In the genomic region with DNA sequence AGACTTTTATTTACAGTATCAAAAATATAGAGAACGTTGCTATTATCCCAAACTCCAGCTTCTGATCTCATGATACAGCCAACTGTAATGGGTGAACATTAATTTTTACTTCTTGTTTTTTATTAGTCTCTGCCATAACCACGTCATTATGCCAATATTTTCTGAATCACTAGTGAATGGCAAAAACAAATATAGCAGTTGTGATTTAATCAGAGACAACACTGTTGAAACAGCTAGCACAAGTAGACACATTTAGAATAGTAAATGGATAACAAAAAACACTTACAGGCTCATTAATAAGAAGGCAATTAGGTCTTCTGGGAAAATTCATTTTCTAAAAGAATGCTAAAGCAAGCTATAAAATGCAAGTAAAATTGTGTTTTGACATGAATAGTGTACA, we compare ENCODE assay signal across 1 cellular context.
TF ChIP-seq lines count a peak whose summit lies in the region.

No MANE protein-coding gene starts in this region.

TF ChIP-seq in HepG2, 621 proteins besides CTCF, POLR2A, EP300 and RAD21:
- TF ChIP-seq BCL6 (CRISPR knock-in tag; IDR thresholded peaks at IDR 0.05) (no peak), ZBTB25 (CRISPR knock-in tag; IDR thresholded peaks at IDR 0.05) (no peak), ZNF775 (CRISPR knock-in tag; IDR thresholded peaks at IDR 0.05; ENCODE audit: borderline replicate concordance) (no peak), RBM22 (optimal IDR thresholded peaks at IDR 0.05; ENCODE audit: low read length) (no peak), ZNF414 (CRISPR knock-in tag; IDR thresholded peaks at IDR 0.05) (no peak), ZNF550 (CRISPR knock-in tag; IDR thresholded peaks at IDR 0.05; ENCODE audit: borderline replicate concordance) (no peak), ZNF468 (CRISPR knock-in tag; IDR thresholded peaks at IDR 0.05) (no peak), PAWR (CRISPR knock-in tag; IDR thresholded peaks at IDR 0.05; ENCODE audit: borderline replicate concordance) (no peak), NFE2L2 (IDR thresholded peaks at IDR 0.05; ENCODE audit: low read length) (no peak), ZNF33A (CRISPR knock-in tag; IDR thresholded peaks at IDR 0.05; ENCODE audit: borderline replicate concordance) (no peak), STAT5B (CRISPR knock-in tag; IDR thresholded peaks at IDR 0.05) (no peak)
- TF ChIP-seq, protein P1, sequence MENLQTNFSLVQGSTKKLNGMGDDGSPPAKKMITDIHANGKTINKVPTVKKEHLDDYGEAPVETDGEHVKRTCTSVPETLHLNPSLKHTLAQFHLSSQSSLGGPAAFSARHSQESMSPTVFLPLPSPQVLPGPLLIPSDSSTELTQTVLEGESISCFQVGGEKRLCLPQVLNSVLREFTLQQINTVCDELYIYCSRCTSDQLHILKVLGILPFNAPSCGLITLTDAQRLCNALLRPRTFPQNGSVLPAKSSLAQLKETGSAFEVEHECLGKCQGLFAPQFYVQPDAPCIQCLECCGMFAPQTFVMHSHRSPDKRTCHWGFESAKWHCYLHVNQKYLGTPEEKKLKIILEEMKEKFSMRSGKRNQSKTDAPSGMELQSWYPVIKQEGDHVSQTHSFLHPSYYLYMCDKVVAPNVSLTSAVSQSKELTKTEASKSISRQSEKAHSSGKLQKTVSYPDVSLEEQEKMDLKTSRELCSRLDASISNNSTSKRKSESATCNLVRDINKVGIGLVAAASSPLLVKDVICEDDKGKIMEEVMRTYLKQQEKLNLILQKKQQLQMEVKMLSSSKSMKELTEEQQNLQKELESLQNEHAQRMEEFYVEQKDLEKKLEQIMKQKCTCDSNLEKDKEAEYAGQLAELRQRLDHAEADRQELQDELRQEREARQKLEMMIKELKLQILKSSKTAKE (CRISPR knock-in tag; IDR thresholded peaks at IDR 0.05; ENCODE audit: borderline replicate concordance) = no peak
- TF ChIP-seq, protein P2, sequence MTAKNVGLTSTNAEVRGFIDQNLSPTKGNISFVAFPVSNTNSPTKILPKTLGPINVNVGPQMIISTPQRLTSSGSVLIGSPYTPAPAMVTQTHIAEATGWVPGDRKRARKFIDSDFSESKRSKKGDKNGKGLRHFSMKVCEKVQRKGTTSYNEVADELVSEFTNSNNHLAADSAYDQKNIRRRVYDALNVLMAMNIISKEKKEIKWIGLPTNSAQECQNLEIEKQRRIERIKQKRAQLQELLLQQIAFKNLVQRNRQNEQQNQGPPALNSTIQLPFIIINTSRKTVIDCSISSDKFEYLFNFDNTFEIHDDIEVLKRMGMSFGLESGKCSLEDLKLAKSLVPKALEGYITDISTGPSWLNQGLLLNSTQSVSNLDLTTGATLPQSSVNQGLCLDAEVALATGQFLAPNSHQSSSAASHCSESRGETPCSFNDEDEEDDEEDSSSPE (CRISPR knock-in tag; IDR thresholded peaks at IDR 0.05) = no peak
